Comparison of ENCODE assay signal across 1 cellular context in genomic region chr3:190617185-190617584, GRCh38.
TF ChIP-seq lines count a peak whose summit lies in the region.

No MANE protein-coding gene starts in this region.

TF ChIP-seq in HepG2, 621 proteins besides CTCF, POLR2A, EP300 and RAD21 (continued from another document and continues in another):
- TF ChIP-seq ZBTB40 (IDR thresholded peaks at IDR 0.05) = no peak
- no peak for TF ChIP-seq ZBTB40 (CRISPR knock-in tag; IDR thresholded peaks at IDR 0.05)
- TF ChIP-seq ISL2 (CRISPR knock-in tag; IDR thresholded peaks at IDR 0.05) = 0 out of 2 replicates have a peak, but pooled peaks have one; percentile 59
- TF ChIP-seq RFX5 (IDR thresholded peaks at IDR 0.05; ENCODE audit: low read depth, low read length) = no peak; the same call in 1 of the 2 replicates
- TF ChIP-seq KDM5B (CRISPR knock-in tag; IDR thresholded peaks at IDR 0.05; ENCODE audit: borderline replicate concordance) = no peak
- no peak for TF ChIP-seq JUNB (CRISPR knock-in tag; IDR thresholded peaks at IDR 0.05; ENCODE audit: borderline replicate concordance)
- TF ChIP-seq, protein P1, sequence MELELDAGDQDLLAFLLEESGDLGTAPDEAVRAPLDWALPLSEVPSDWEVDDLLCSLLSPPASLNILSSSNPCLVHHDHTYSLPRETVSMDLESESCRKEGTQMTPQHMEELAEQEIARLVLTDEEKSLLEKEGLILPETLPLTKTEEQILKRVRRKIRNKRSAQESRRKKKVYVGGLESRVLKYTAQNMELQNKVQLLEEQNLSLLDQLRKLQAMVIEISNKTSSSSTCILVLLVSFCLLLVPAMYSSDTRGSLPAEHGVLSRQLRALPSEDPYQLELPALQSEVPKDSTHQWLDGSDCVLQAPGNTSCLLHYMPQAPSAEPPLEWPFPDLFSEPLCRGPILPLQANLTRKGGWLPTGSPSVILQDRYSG (CRISPR knock-in tag; IDR thresholded peaks at IDR 0.05) = no peak
- no peak for TF ChIP-seq ZNF263 (CRISPR knock-in tag; IDR thresholded peaks at IDR 0.05)
- TF ChIP-seq CREB1 (IDR thresholded peaks at IDR 0.05) = no peak
- TF ChIP-seq CREB1 (CRISPR knock-in tag; IDR thresholded peaks at IDR 0.05) = peak; percentile 14; the same call in 1 of the 2 replicates
- no peak for TF ChIP-seq KLF9 (CRISPR knock-in tag; IDR thresholded peaks at IDR 0.05; ENCODE audit: low read depth)
- TF ChIP-seq ZNF720 (CRISPR knock-in tag; IDR thresholded peaks at IDR 0.05) = no peak
- TF ChIP-seq NFE2 (CRISPR knock-in tag; IDR thresholded peaks at IDR 0.05) = no peak
- TF ChIP-seq MED1 (CRISPR knock-in tag; IDR thresholded peaks at IDR 0.05) = 0 out of 2 replicates have a peak, but pooled peaks have one; percentile 26
- TF ChIP-seq, protein P2, sequence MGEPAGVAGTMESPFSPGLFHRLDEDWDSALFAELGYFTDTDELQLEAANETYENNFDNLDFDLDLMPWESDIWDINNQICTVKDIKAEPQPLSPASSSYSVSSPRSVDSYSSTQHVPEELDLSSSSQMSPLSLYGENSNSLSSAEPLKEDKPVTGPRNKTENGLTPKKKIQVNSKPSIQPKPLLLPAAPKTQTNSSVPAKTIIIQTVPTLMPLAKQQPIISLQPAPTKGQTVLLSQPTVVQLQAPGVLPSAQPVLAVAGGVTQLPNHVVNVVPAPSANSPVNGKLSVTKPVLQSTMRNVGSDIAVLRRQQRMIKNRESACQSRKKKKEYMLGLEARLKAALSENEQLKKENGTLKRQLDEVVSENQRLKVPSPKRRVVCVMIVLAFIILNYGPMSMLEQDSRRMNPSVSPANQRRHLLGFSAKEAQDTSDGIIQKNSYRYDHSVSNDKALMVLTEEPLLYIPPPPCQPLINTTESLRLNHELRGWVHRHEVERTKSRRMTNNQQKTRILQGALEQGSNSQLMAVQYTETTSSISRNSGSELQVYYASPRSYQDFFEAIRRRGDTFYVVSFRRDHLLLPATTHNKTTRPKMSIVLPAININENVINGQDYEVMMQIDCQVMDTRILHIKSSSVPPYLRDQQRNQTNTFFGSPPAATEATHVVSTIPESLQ (CRISPR knock-in tag; conservative IDR thresholded peaks at IDR 0.05) = no peak
- TF ChIP-seq, protein P3, sequence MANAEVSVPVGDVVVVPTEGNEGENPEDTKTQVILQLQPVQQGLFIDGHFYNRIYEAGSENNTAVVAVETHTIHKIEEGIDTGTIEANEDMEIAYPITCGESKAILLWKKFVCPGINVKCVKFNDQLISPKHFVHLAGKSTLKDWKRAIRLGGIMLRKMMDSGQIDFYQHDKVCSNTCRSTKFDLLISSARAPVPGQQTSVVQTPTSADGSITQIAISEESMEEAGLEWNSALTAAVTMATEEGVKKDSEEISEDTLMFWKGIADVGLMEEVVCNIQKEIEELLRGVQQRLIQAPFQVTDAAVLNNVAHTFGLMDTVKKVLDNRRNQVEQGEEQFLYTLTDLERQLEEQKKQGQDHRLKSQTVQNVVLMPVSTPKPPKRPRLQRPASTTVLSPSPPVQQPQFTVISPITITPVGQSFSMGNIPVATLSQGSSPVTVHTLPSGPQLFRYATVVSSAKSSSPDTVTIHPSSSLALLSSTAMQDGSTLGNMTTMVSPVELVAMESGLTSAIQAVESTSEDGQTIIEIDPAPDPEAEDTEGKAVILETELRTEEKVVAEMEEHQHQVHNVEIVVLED (CRISPR knock-in tag; IDR thresholded peaks at IDR 0.05; ENCODE audit: borderline replicate concordance) = no peak
- no peak for TF ChIP-seq ZNF788 (CRISPR knock-in tag; IDR thresholded peaks at IDR 0.05; ENCODE audit: borderline replicate concordance)
- TF ChIP-seq FOXP1 (IDR thresholded peaks at IDR 0.05) = peak; percentile 64; the same call in 1 of the 2 replicates
- TF ChIP-seq FOXP1 (CRISPR knock-in tag; IDR thresholded peaks at IDR 0.05) = 0 out of 2 replicates have a peak, but pooled peaks have one; percentile 25
- TF ChIP-seq SYNCRIP (IDR thresholded peaks at IDR 0.05; ENCODE audit: insufficient read depth, low read depth, low read length) = no peak
- TF ChIP-seq SETDB1 (CRISPR knock-in tag; IDR thresholded peaks at IDR 0.05; ENCODE audit: borderline replicate concordance) = no peak
- no peak for TF ChIP-seq JUND (CRISPR knock-in tag; IDR thresholded peaks at IDR 0.05)
- TF ChIP-seq RFX1 (IDR thresholded peaks at IDR 0.05) = peak; percentile 84
- 0 out of 2 replicates have a peak, but pooled peaks have one; percentile 42 for TF ChIP-seq GATAD2A (CRISPR knock-in tag; IDR thresholded peaks at IDR 0.05)
- TF ChIP-seq ZNF484 (CRISPR knock-in tag; IDR thresholded peaks at IDR 0.05; ENCODE audit: borderline replicate concordance, low read depth) = no peak
- TF ChIP-seq MED8 (CRISPR knock-in tag; IDR thresholded peaks at IDR 0.05; ENCODE audit: insufficient replicate concordance) = no peak
- TF ChIP-seq, protein P4, sequence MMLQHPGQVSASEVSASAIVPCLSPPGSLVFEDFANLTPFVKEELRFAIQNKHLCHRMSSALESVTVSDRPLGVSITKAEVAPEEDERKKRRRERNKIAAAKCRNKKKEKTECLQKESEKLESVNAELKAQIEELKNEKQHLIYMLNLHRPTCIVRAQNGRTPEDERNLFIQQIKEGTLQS (CRISPR knock-in tag; IDR thresholded peaks at IDR 0.05) = no peak
- TF ChIP-seq, protein P5, sequence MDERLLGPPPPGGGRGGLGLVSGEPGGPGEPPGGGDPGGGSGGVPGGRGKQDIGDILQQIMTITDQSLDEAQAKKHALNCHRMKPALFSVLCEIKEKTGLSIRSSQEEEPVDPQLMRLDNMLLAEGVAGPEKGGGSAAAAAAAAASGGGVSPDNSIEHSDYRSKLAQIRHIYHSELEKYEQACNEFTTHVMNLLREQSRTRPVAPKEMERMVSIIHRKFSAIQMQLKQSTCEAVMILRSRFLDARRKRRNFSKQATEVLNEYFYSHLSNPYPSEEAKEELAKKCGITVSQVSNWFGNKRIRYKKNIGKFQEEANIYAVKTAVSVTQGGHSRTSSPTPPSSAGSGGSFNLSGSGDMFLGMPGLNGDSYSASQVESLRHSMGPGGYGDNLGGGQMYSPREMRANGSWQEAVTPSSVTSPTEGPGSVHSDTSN (CRISPR knock-in tag; IDR thresholded peaks at IDR 0.05) = no peak
- no peak for TF ChIP-seq ZNF800 (CRISPR knock-in tag; IDR thresholded peaks at IDR 0.05)
- no peak for TF ChIP-seq MZF1 (CRISPR knock-in tag; IDR thresholded peaks at IDR 0.05; ENCODE audit: borderline replicate concordance)
- peak; percentile 57; the same call in 1 of the 2 replicates for TF ChIP-seq FOXJ3 (CRISPR knock-in tag; IDR thresholded peaks at IDR 0.05; ENCODE audit: borderline replicate concordance)
- TF ChIP-seq, protein P6, sequence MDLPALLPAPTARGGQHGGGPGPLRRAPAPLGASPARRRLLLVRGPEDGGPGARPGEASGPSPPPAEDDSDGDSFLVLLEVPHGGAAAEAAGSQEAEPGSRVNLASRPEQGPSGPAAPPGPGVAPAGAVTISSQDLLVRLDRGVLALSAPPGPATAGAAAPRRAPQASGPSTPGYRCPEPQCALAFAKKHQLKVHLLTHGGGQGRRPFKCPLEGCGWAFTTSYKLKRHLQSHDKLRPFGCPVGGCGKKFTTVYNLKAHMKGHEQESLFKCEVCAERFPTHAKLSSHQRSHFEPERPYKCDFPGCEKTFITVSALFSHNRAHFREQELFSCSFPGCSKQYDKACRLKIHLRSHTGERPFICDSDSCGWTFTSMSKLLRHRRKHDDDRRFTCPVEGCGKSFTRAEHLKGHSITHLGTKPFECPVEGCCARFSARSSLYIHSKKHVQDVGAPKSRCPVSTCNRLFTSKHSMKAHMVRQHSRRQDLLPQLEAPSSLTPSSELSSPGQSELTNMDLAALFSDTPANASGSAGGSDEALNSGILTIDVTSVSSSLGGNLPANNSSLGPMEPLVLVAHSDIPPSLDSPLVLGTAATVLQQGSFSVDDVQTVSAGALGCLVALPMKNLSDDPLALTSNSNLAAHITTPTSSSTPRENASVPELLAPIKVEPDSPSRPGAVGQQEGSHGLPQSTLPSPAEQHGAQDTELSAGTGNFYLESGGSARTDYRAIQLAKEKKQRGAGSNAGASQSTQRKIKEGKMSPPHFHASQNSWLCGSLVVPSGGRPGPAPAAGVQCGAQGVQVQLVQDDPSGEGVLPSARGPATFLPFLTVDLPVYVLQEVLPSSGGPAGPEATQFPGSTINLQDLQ (CRISPR knock-in tag; IDR thresholded peaks at IDR 0.05) = no peak
- TF ChIP-seq ZNF274 (CRISPR knock-in tag; IDR thresholded peaks at IDR 0.05) = no peak
- TF ChIP-seq, protein P7, sequence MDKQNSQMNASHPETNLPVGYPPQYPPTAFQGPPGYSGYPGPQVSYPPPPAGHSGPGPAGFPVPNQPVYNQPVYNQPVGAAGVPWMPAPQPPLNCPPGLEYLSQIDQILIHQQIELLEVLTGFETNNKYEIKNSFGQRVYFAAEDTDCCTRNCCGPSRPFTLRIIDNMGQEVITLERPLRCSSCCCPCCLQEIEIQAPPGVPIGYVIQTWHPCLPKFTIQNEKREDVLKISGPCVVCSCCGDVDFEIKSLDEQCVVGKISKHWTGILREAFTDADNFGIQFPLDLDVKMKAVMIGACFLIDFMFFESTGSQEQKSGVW (CRISPR knock-in tag; IDR thresholded peaks at IDR 0.05; ENCODE audit: borderline replicate concordance) = no peak
- TF ChIP-seq GTF2F1 (IDR thresholded peaks at IDR 0.05; ENCODE audit: low read length) = no peak
- TF ChIP-seq ZNF510 (CRISPR knock-in tag; IDR thresholded peaks at IDR 0.05; ENCODE audit: low read depth) = no peak
- TF ChIP-seq, protein P8, sequence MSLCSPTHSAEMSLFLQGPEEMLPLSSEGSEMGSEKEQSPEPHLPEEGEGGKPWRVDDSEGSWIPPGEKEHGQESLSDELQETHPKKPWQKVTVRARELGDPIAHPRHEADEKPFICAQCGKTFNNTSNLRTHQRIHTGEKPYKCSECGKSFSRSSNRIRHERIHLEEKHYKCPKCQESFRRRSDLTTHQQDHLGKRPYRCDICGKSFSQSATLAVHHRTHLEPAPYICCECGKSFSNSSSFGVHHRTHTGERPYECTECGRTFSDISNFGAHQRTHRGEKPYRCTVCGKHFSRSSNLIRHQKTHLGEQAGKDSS (CRISPR knock-in tag; IDR thresholded peaks at IDR 0.05; ENCODE audit: borderline replicate concordance, low read depth) = no peak
- no peak for TF ChIP-seq DPF2 (CRISPR knock-in tag; IDR thresholded peaks at IDR 0.05; ENCODE audit: borderline replicate concordance, low read depth)
